Comparison of ENCODE assay signal across 16 cellular contexts in the genomic region with DNA sequence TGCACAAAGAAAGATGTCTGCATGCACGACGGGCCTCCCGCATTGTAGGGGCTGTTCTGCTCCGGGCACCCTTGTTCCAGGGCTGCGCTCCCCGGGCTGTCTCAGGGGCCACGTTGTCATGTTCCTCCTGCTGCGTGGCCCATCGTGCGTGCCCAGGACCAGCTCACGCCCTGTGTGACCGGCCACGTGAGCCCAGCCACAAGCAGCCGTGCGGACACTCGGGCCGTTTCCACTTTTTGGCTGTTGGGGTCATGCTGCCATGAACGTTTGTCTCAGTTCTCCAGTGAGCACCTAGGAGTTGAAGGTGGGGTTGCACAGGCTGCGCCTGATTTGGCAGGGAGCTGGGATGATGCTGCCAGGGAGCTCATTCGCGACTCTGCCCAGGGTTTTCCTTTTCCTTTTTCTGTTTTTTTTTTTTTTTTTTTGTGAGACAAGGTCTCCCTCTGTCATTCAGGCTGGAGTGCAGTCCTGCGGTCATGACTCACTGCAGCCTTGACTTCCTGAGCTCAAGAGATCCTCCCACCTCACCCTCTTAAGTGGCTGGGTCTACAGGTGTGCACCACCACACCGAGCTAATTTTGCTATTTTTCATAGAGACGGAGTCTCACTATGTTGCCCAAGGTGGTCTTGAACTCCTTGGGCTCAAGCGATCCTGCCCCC. TPM values are rescaled to one million over a fixed set of nuclear protein-coding genes. Genes with fewer than 3 reads are reported as not detected.
DNase-seq lines count a peak whose midpoint lies in the region; FAIRE-seq and TF ChIP-seq lines count a peak whose summit lies in the region.
"Had no signal": no experiment of that assay in that cellular context is flagged by ENCODE, and none has a peak within 500 bp of the region (broad histone marks: within the 10 kb centered on the region; RNA-seq: fewer than 3 reads in every experiment).

No MANE protein-coding gene starts in this region.

- H3K36me3 Mint-ChIP-seq in astrocyte (ENCODE audit: low read depth, unreplicated experiment) (peaks cover 29% of the 10 kb centered on the region), neural progenitor cell (peaks cover 7% of the 10 kb centered on the region), chondrocyte (ENCODE audit: low read depth) (peaks cover 12% of the 10 kb centered on the region)

- no peak overlapping the region for H3K27ac ChIP-seq in astrocyte (ENCODE audit: low read depth, low read length)
- H3K27ac ChIP-seq in neural progenitor cell: no peak overlapping the region
- H3K27ac ChIP-seq: pancreas had no signal

- H3K36me3 ChIP-seq in astrocyte (ENCODE audit: insufficient read depth, low read length): no peaks in the 10 kb centered on the region
- no peaks in the 10 kb centered on the region for H3K36me3 ChIP-seq in neural progenitor cell

- peaks cover 44% of the 10 kb centered on the region for H3K79me2 ChIP-seq in astrocyte (ENCODE audit: insufficient read depth, low read length)
- H3K79me2 ChIP-seq in neural progenitor cell (ENCODE audit: low read depth): peaks cover 1% of the 10 kb centered on the region

- no peaks in the 10 kb centered on the region for H3K27me3 Mint-ChIP-seq in astrocyte (ENCODE audit: low read depth, unreplicated experiment)
- H3K27me3 Mint-ChIP-seq in neural progenitor cell (ENCODE audit: insufficient read depth, low read depth): peaks cover 6% of the 10 kb centered on the region
- H3K27me3 Mint-ChIP-seq in chondrocyte (ENCODE audit: low read depth): no peaks in the 10 kb centered on the region
- H3K27me3 Mint-ChIP-seq: activated CD4-positive, alpha-beta memory T cell treated with anti-CD3 and anti-CD28 coated beads for 36 hours had no signal

- H3K4me1 ChIP-seq in astrocyte (ENCODE audit: insufficient read depth, low read length) (peaks cover 37% of the 10 kb centered on the region), neural progenitor cell (no peaks in the 10 kb centered on the region)

- H3K4me3 Mint-ChIP-seq in astrocyte (ENCODE audit: unreplicated experiment): no peak overlapping the region
- peak overlapping the region; percentile 18 for H3K4me3 Mint-ChIP-seq in neural progenitor cell
- H3K4me3 Mint-ChIP-seq in chondrocyte (ENCODE audit: unreplicated experiment): no peak overlapping the region
- H3K4me3 Mint-ChIP-seq: activated CD4-positive, alpha-beta memory T cell treated with anti-CD3 and anti-CD28 coated beads for 36 hours; GM23338 had no signal

- H3K9me3 ChIP-seq in astrocyte (ENCODE audit: insufficient read depth, low read depth, low read length): peaks cover 4% of the 10 kb centered on the region
- no peaks in the 10 kb centered on the region for H3K9me3 ChIP-seq in neural progenitor cell (ENCODE audit: low read depth)
- H3K9me3 ChIP-seq: pancreas, thoracic aorta had no signal

- peaks cover 35% of the 10 kb centered on the region for H3K4me1 Mint-ChIP-seq in astrocyte (ENCODE audit: low read depth, unreplicated experiment)
- peaks cover 33% of the 10 kb centered on the region for H3K4me1 Mint-ChIP-seq in neural progenitor cell
- H3K4me1 Mint-ChIP-seq in chondrocyte (ENCODE audit: low read depth): peaks cover 47% of the 10 kb centered on the region

- no peaks in the 10 kb centered on the region for H3K27me3 ChIP-seq in astrocyte (ENCODE audit: insufficient read depth, low read length)
- no peaks in the 10 kb centered on the region for H3K27me3 ChIP-seq in neural progenitor cell
- H3K27me3 ChIP-seq: pancreas had no signal

- H3K4me2 ChIP-seq in astrocyte (ENCODE audit: low read length) (no peak overlapping the region), neural progenitor cell (no peak overlapping the region)
- H3K4me2 ChIP-seq: GM23338 had no signal

- TF ChIP-seq CTCF in astrocyte (IDR thresholded peaks at IDR 0.05; ENCODE audit: insufficient read depth, low read depth, low read length) (no peak), neural progenitor cell (IDR thresholded peaks at IDR 0.05) (no peak), GM13976 (IDR thresholded peaks at IDR 0.05; ENCODE audit: borderline replicate concordance, control extremely low read depth, extremely low read depth, insufficient read depth, missing control alignments) (no peak), chondrocyte (IDR thresholded peaks at IDR 0.05) (no peak)

- H3K27ac Mint-ChIP-seq in astrocyte (ENCODE audit: unreplicated experiment): no peak overlapping the region
- H3K27ac Mint-ChIP-seq in neural progenitor cell: peak overlapping the region; percentile 37
- H3K27ac Mint-ChIP-seq in chondrocyte (ENCODE audit: unreplicated experiment): no peak overlapping the region
- H3K27ac Mint-ChIP-seq: activated CD4-positive, alpha-beta memory T cell treated with anti-CD3 and anti-CD28 coated beads for 36 hours; GM23338 had no signal

- H2AFZ ChIP-seq in astrocyte (ENCODE audit: low read depth, low read length): no peak overlapping the region
- no peak overlapping the region for H2AFZ ChIP-seq in neural progenitor cell (replicated peaks)
- H2AFZ ChIP-seq: GM23338 had no signal

- no peak for FAIRE-seq in astrocyte (lab: Jason Lieb, UNC)
- FAIRE-seq: pancreas had no signal

- peak; percentile 89 for DNase-seq in HT1080 (ENCODE audit: low read depth)
- DNase-seq in astrocyte (ENCODE audit: low read depth): peak; percentile 27
- no peak for DNase-seq in neural progenitor cell (ENCODE audit: low spot score)
- no peak for DNase-seq in GM13976 (ENCODE audit: low spot score)
- no peak for DNase-seq in chondrocyte (ENCODE audit: low spot score)
- DNase-seq in stimulated activated CD4-positive, alpha-beta T cell treated with anti-CD3 and anti-CD28 coated beads, Interleukin-4, amount 100 ng/mL, for 4 hours: no peak
- DNase-seq: activated CD4-positive, alpha-beta memory T cell treated with anti-CD3 and anti-CD28 coated beads for 36 hours; left ventricle myocardium superior; NCI-H1105; NCI-H2171; RPMI8226; stimulated activated CD4-positive, alpha-beta T cell treated with anti-CD3 and anti-CD28 coated beads, Interleukin-4, amount 100 ng/mL, for 1 hour; stimulated activated CD8-positive, alpha-beta memory T cell treated with anti-CD3 and anti-CD28 coated beads, Interleukin-4, amount 100 ng/mL, for 48 hours had no signal

- in situ Hi-C loops in GM13976 (cut with MboI; ENCODE audit: low sequenced_read_pairs, unreplicated experiment): no loop called here

- no peak overlapping the region for H3K9ac ChIP-seq in astrocyte (ENCODE audit: low read length)
- no peak overlapping the region for H3K9ac ChIP-seq in neural progenitor cell

- H4K20me1 ChIP-seq in astrocyte (ENCODE audit: insufficient read depth, low read length) (peaks cover 90% of the 10 kb centered on the region), neural progenitor cell (ENCODE audit: low read depth) (peaks cover 11% of the 10 kb centered on the region)

- H3K9me3 Mint-ChIP-seq in astrocyte (ENCODE audit: unreplicated experiment) (peaks cover 2% of the 10 kb centered on the region), neural progenitor cell (no peaks in the 10 kb centered on the region), chondrocyte (ENCODE audit: low read depth) (no peaks in the 10 kb centered on the region)
- H3K9me3 Mint-ChIP-seq: activated CD4-positive, alpha-beta memory T cell treated with anti-CD3 and anti-CD28 coated beads for 36 hours; GM23338 had no signal

- H3K4me3 ChIP-seq in astrocyte (ENCODE audit: insufficient read depth, low read depth, low read length) (no peak overlapping the region), neural progenitor cell (no peak overlapping the region)
- H3K4me3 ChIP-seq: GM23338, pancreas, thoracic aorta had no signal

- H3F3A ChIP-seq in neural progenitor cell (ENCODE audit: low read depth): peaks cover 19% of the 10 kb centered on the region

RNA-seq across cellular contexts. Expression of a gene that starts 17.4 kb away (rescaled TPM):
- total RNA-seq in HT1080 (2014; rRNA removed; shearing (Covaris generic)): 56.2 and 62.7 TPM in 2 replicates
- 59.7 and 62.1 TPM in 2 replicates for polyA plus RNA-seq in HT1080 (2015; cell fraction: cytosol; rRNA removed)
- polyA plus RNA-seq in HT1080 (2015; cell fraction: nucleus; rRNA removed): 61.9 and 67.9 TPM in 2 replicates
- total RNA-seq in astrocyte: 159 and 180 TPM in 2 replicates
- 43.3 and 54.0 TPM in 2 replicates for total RNA-seq in neural progenitor cell (ENCODE audit: low replicate concordance)
- 213 to 234 TPM (median 216 TPM) in 3 replicates for total RNA-seq in chondrocyte

RNA-seq across cellular contexts. Expression of a gene that starts 39.8 kb away (rescaled TPM):
- total RNA-seq in HT1080 (2014; rRNA removed; shearing (Covaris generic)): 24.3 and 55.3 TPM in 2 replicates
- polyA plus RNA-seq in HT1080 (2015; cell fraction: cytosol; rRNA removed): 33.6 and 41.3 TPM in 2 replicates
- 13.4 and 16.5 TPM in 2 replicates for polyA plus RNA-seq in HT1080 (2015; cell fraction: nucleus; rRNA removed)
- total RNA-seq in astrocyte: 22.5 and 27.7 TPM in 2 replicates
- 7.1 and 8.5 TPM in 2 replicates for total RNA-seq in neural progenitor cell (ENCODE audit: low replicate concordance)
- 56.5 to 63.6 TPM (median 57.2 TPM) in 3 replicates for total RNA-seq in chondrocyte

RNA-seq across cellular contexts. Expression of a gene that starts 53.0 kb away (rescaled TPM):
- 31.7 and 34.0 TPM in 2 replicates for total RNA-seq in HT1080 (2014; rRNA removed; shearing (Covaris generic))
- polyA plus RNA-seq in HT1080 (2015; cell fraction: cytosol; rRNA removed): 15.6 and 18.6 TPM in 2 replicates
- 38.6 and 38.8 TPM in 2 replicates for polyA plus RNA-seq in HT1080 (2015; cell fraction: nucleus; rRNA removed)
- 21.1 and 24.9 TPM in 2 replicates for total RNA-seq in astrocyte
- total RNA-seq in neural progenitor cell (ENCODE audit: low replicate concordance): 18.4 and 32.5 TPM in 2 replicates
- 18.4 to 19.6 TPM (median 19.2 TPM) in 3 replicates for total RNA-seq in chondrocyte

Comparison
In these comparisons a context has a peak if more than half of its experiments do, and no peak if none do; other contexts are left out.
1. DNase-seq: peak in HT1080 (single experiment) and astrocyte (single experiment); none in neural progenitor cell (single experiment), GM13976 (single experiment), chondrocyte (single experiment) and stimulated activated CD4-positive, alpha-beta T cell treated with anti-CD3 and anti-CD28 coated beads, Interleukin-4, amount 100 ng/mL, for 4 hours (0 of 2).